13 cellular contexts compared by ENCODE assay signal in the genomic region with DNA sequence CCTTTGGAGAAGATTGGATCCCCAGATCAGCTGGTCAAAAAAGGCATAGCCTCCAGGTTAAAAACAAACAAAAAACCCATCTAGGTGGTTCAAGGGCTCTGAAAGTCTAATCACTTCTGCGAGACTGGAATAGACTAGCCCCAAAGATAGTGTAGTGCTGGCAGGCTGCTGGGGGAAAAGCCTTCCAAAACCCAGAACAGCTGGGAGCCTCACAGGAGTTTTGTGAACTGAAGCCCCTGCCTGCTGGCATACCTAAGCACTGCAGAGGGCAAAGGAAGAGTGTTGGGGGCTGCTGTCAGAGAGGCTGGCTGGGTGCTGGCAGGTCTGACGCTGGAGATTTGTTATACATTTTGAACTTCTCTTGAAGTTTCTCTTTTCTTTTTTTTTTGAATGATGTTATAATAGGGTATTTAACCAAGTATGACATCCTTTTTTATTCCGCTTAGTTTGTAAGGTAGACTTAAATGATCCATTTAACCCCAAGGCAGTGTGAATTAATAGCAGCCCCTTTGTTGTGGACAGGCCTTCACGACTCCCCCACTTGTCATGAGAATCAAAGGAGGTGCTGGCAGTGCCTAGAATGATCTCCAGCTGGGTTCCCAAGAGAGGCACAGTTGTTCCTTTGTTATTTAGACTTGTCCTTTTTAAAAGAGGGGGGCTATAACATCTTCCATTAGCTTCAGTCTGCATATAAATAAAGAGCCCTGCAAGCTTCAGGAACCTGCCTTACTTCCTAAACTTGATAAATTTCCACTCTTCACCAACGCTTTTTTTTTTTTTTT. TPM values are rescaled to one million over a fixed set of nuclear protein-coding genes. Genes with fewer than 3 reads are reported as not detected.
DNase-seq lines count a peak whose midpoint lies in the region; ATAC-seq and TF ChIP-seq lines count a peak whose summit lies in the region.
"Had no signal": no experiment of that assay in that cellular context is flagged by ENCODE, and none has a peak within 500 bp of the region (broad histone marks: within the 10 kb centered on the region; RNA-seq: fewer than 3 reads in every experiment).

No MANE protein-coding gene starts in this region.

- H3K4me1 ChIP-seq in BE2C, result no peaks in the 10 kb centered on the region

- no peaks in the 10 kb centered on the region for H3K27me3 ChIP-seq in BE2C
- H3K27me3 ChIP-seq: upper lobe of left lung had no signal

- no peak for TF ChIP-seq CTCF in BE2C (IDR thresholded peaks at IDR 0.05; ENCODE audit: low read depth, low read length)

- no peaks in the 10 kb centered on the region for H3K9me3 ChIP-seq in BE2C
- H3K9me3 ChIP-seq: SK-N-SH, upper lobe of left lung had no signal

- ATAC-seq in GM18867 (IDR thresholded peaks at IDR 0.05; ENCODE audit: unreplicated experiment) (no peak), HG03520 (IDR thresholded peaks at IDR 0.05; ENCODE audit: unreplicated experiment) (no peak), GM19023 (IDR thresholded peaks at IDR 0.05; ENCODE audit: unreplicated experiment) (no peak)

- in situ Hi-C loops in SK-MEL-5 (cut with HindIII; ENCODE audit: low pct_unique_long_range_greater_than_20kb, low sequenced_read_pairs), result no loop called here

- DNase-seq in COLO829 (ENCODE audit: low spot score), result peak; percentile 64
- DNase-seq in SK-MEL-5 (ENCODE audit: low read depth, low spot score), result peak; percentile 62
- DNase-seq in globus pallidus (ENCODE audit: low spot score), result peak; percentile 94
- DNase-seq in nucleus accumbens (lab: John Stamatoyannopoulos, UW), result peak in 48 of 56 donors; percentile 8 to 85 (median 56)
- DNase-seq in BE2C, result no peak
- DNase-seq: glutamatergic neuron; nephron progenitor cell; SK-N-SH; stimulated activated CD4-positive, alpha-beta T cell treated with anti-CD3 and anti-CD28 coated beads, Interleukin-2, amount 100 ng/mL, for 24 hours; upper lobe of left lung had no signal

- no peaks in the 10 kb centered on the region for H3K36me3 ChIP-seq in BE2C
- H3K36me3 ChIP-seq: upper lobe of left lung had no signal

- no peak overlapping the region for H3K4me3 ChIP-seq in BE2C (ENCODE audit: low read depth, low read length)
- H3K4me3 ChIP-seq: upper lobe of left lung had no signal

RNA-seq across cellular contexts. Expression of gene CRTC3, which starts 53.9 kb away (rescaled TPM):
- 10.8 and 12.9 TPM in 2 replicates for total RNA-seq in SK-MEL-5 (2014; rRNA removed; shearing (Covaris generic))
- polyA plus RNA-seq in SK-MEL-5 (2015; cell fraction: cytosol; rRNA removed), result 14.4 and 24.0 TPM in 2 replicates
- 44.7 and 45.7 TPM in 2 replicates for polyA plus RNA-seq in SK-MEL-5 (2015; cell fraction: nucleus; rRNA removed)
- 16.7 TPM for polyA plus RNA-seq in BE2C (2012; ENCODE audit: insufficient read depth, insufficient read length, low read depth)
